18 cellular contexts compared by ENCODE assay signal in the genomic region with DNA sequence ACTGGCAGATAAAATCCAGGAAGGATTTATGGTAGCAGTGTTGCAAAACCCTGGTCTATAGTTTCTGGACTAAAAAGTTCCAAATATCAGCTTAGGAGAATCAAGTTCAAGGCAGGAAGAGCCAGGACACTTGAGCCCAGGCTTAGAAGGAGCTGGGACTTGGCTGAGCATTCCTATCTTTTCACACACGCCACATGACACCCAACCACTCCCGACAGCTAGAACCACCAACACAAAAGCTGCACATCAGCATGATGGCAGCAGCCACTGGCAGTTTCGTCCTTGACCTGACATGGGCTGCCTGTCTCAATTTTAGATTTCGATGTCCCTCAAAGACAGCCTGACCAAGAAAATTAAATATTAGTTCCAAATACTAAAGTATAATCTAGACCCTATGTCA. TPM values are rescaled to one million over a fixed set of nuclear protein-coding genes. Genes with fewer than 3 reads are reported as not detected.
"Had no signal": no experiment of that assay in that cellular context is flagged by ENCODE, and none has a peak within 500 bp of the region (broad histone marks: within the 10 kb centered on the region; RNA-seq: fewer than 3 reads in every experiment).

No MANE protein-coding gene starts in this region.

- H3K4me3 ChIP-seq: colonic mucosa, heart right ventricle, lower lobe of right lung, ovary, sigmoid colon had no signal

- H3K9me3 ChIP-seq: colonic mucosa, heart right ventricle, lower lobe of right lung, ovary, sigmoid colon had no signal

- H3K27ac Mint-ChIP-seq: activated naive CD4-positive, alpha-beta T cell treated with anti-CD3 and anti-CD28 coated beads for 36 hours; activated T-helper 2 cell treated with anti-CD3 and anti-CD28 coated beads, Interferon-gamma antibody, Interleukin-2, Interleukin-4, amounts not matched to agents 10 μg/mL and 5 μg/mL and 100 μg/mL, durations not matched to agents 14 hours and 24 hours and 36 hours had no signal

- H3K4me1 ChIP-seq: colonic mucosa, lower lobe of right lung had no signal

- DNase-seq: activated CD4-positive, alpha-beta T cell treated with anti-CD3 and anti-CD28 coated beads for 48 hours; activated CD8-positive, alpha-beta memory T cell treated with anti-CD3 and anti-CD28 coated beads for 24 hours; activated naive CD4-positive, alpha-beta T cell treated with anti-CD3 and anti-CD28 coated beads for 36 hours; amniotic stem cell; caudate nucleus; colonic mucosa; heart right ventricle; left cardiac atrium; lower lobe of right lung; midbrain; naive thymus-derived CD4-positive, alpha-beta T cell; ovary; sigmoid colon; stimulated activated CD4-positive, alpha-beta T cell treated with anti-CD3 and anti-CD28 coated beads, Interleukin-1b, Interleukin-23, amount 100 ng/mL, for 48 hours had no signal

- FAIRE-seq: frontal cortex had no signal

- H3K27me3 ChIP-seq: colonic mucosa, heart right ventricle, ovary, sigmoid colon had no signal

- H3K36me3 ChIP-seq: colonic mucosa, ovary had no signal

- H3K27me3 Mint-ChIP-seq: naive thymus-derived CD4-positive, alpha-beta T cell had no signal

- H3K9me3 Mint-ChIP-seq: activated naive CD4-positive, alpha-beta T cell treated with anti-CD3 and anti-CD28 coated beads for 36 hours; activated T-helper 2 cell treated with anti-CD3 and anti-CD28 coated beads, Interferon-gamma antibody, Interleukin-2, Interleukin-4, amounts not matched to agents 10 μg/mL and 5 μg/mL and 100 μg/mL, durations not matched to agents 14 hours and 24 hours and 36 hours; naive thymus-derived CD4-positive, alpha-beta T cell had no signal

- H3K4me3 Mint-ChIP-seq: activated naive CD4-positive, alpha-beta T cell treated with anti-CD3 and anti-CD28 coated beads for 36 hours; naive thymus-derived CD4-positive, alpha-beta T cell had no signal

- ATAC-seq: heart right ventricle; left cardiac atrium; lower lobe of right lung; naive thymus-derived CD4-positive, alpha-beta T cell had no signal

- H3K27ac ChIP-seq: colonic mucosa, heart right ventricle, lower lobe of right lung, ovary, sigmoid colon had no signal

RNA-seq across cellular contexts. Expression of a gene that starts 14.2 kb away (rescaled TPM):
- total RNA-seq: fibroblast of lung; sigmoid colon; T-helper 1 cell treated with Interleukin-12 subunit alpha and Interleukin-12 subunit beta and Interleukin-4 antibody, amounts not matched to agents 30 ng/mL and 1 ng/mL, for 36 hours had no signal
- polyA plus RNA-seq: fibroblast of lung had no signal

RNA-seq across cellular contexts. Expression of a gene that starts 29.6 kb away (rescaled TPM):
- polyA plus RNA-seq: fibroblast of lung; naive thymus-derived CD4-positive, alpha-beta T cell had no signal

RNA-seq across cellular contexts. Expression of a gene that starts 51.2 kb away (rescaled TPM):
- polyA plus RNA-seq: naive thymus-derived CD4-positive, alpha-beta T cell had no signal
